In the genomic region with DNA sequence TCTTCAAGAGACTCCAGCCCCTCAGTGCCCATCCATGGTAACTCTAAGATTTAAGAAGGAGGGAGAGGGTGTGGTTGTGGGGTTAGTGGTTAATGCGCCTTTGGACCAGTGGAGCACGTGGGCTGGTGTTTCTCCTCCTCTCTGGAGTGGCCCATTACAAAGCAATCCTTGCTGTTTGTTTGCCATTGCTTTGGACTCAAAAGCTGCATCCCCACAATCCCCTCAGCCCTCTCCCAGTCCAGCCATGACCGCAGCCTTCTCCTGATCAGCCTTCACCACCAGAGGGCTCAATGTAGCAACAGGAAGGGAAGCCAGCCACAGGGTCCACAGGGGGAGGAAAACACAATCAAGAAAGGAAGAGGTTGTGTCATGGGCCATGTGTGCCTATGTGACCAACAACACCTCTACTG, we compare ENCODE assay signal across 8 cellular contexts. TPM values are rescaled to one million over a fixed set of nuclear protein-coding genes. Genes with fewer than 3 reads are reported as not detected.
DNase-seq lines count a peak whose midpoint lies in the region; TF ChIP-seq lines count a peak whose summit lies in the region.

No MANE protein-coding gene starts in this region.

- H3K27ac ChIP-seq in A673 (ENCODE audit: low read depth, low read length, poor library complexity, severe bottlenecking) (no peak overlapping the region), OCI-LY7 (ENCODE audit: low read depth, low read length, poor library complexity, severe bottlenecking) (no peak overlapping the region)

- no peak overlapping the region for H2AFZ ChIP-seq in OCI-LY7 (ENCODE audit: low read length)

- DNase-seq in A673 (ENCODE audit: low spot score) (peak; percentile 57), GM12864 (ENCODE audit: low read depth) (no peak), OCI-LY7 (ENCODE audit: low spot score) (peak; percentile 21), foreskin fibroblast (no peak), NCI-H187 treated with DMSO at 0.1 percent for 48 hours (lab: John Stamatoyannopoulos, UW) (no peak), cerebellar nuclear complex (lab: John Stamatoyannopoulos, UW) (no peak)
- no peak for DNase-seq in activated CD4-positive, alpha-beta T cell treated with anti-CD3 and anti-CD28 coated beads for 1 hour
- DNase-seq in stimulated activated naive CD4-positive, alpha-beta T cell treated with Interleukin-2 at 50 U/mL for 16 hours (lab: John Stamatoyannopoulos, UW): no peak

- H3K9me3 ChIP-seq in A673 (ENCODE audit: low read depth, low read length, poor library complexity, severe bottlenecking): no peaks in the 10 kb centered on the region
- no peaks in the 10 kb centered on the region for H3K9me3 ChIP-seq in OCI-LY7 (ENCODE audit: low read length)

- POLR2A ChIA-PET in A673 (lab: Charles Lee; ENCODE audit: low non-redundant PET): no interaction called here
- POLR2A ChIA-PET in OCI-LY7 (lab: Charles Lee): no interaction called here

- no peaks in the 10 kb centered on the region for H3K9me2 ChIP-seq in OCI-LY7 (ENCODE audit: insufficient read depth, low read length)

- CTCF ChIA-PET in A673 (lab: Charles Lee) (interaction anchor here (1.2 kb wide), 1 partner anchor 21 kb away, joined by 3 read pairs; no protein-coding TSS in a partner anchor), OCI-LY7 (lab: Charles Lee; ENCODE audit: unreplicated experiment) (no interaction called here)

- no peak overlapping the region for H3K4me2 ChIP-seq in OCI-LY7 (ENCODE audit: low read length)

- H3K4me1 ChIP-seq in A673 (ENCODE audit: insufficient read depth, low read length, poor library complexity, severe bottlenecking) (no peaks in the 10 kb centered on the region), OCI-LY7 (ENCODE audit: insufficient read depth, low read length, poor library complexity, severe bottlenecking) (no peaks in the 10 kb centered on the region)

- H4K20me1 ChIP-seq in OCI-LY7 (ENCODE audit: insufficient read depth, low read length): no peaks in the 10 kb centered on the region

- H3K27me3 ChIP-seq in A673 (replicated peaks; ENCODE audit: insufficient read depth, low read depth, low read length, poor library complexity): no peaks in the 10 kb centered on the region

- no peak overlapping the region for H3K4me3 ChIP-seq in A673 (ENCODE audit: low read depth, low read length, poor library complexity, severe bottlenecking)
- H3K4me3 ChIP-seq in GM12864 (ENCODE audit: low read depth, low read length): no peak overlapping the region
- H3K4me3 ChIP-seq in OCI-LY7 (ENCODE audit: low read depth, low read length, poor library complexity, severe bottlenecking): no peak overlapping the region
- H3K4me3 ChIP-seq in foreskin fibroblast (ENCODE audit: low read depth in 1 of 2, low read length in 2 of 2): no peak overlapping the region

- H3K79me2 ChIP-seq in OCI-LY7 (ENCODE audit: insufficient read depth, low read depth, low read length): no peaks in the 10 kb centered on the region

- TF ChIP-seq CTCF in A673 (conservative IDR thresholded peaks at IDR 0.05; ENCODE audit: low read depth, low read length): peak; percentile 62
- peak; percentile 21 for TF ChIP-seq CTCF in GM12864 (IDR thresholded peaks at IDR 0.05; ENCODE audit: low read depth, low read length, missing control alignments)
- TF ChIP-seq CTCF in OCI-LY7 (conservative IDR thresholded peaks at IDR 0.05; ENCODE audit: low read length): peak; percentile 59
- peak; percentile 29 for TF ChIP-seq CTCF in foreskin fibroblast (IDR thresholded peaks at IDR 0.05; ENCODE audit: low read depth, low read length)

- H3K36me3 ChIP-seq in A673 (ENCODE audit: insufficient read depth, low read length, poor library complexity, severe bottlenecking) (no peaks in the 10 kb centered on the region), OCI-LY7 (ENCODE audit: insufficient read depth, low read length) (no peaks in the 10 kb centered on the region)

- BruUV-seq in A673 (replicated peaks; lab: Mats Ljungman, UMichigan) (no TSS peak), OCI-LY7 (replicated peaks; lab: Mats Ljungman, UMichigan) (no TSS peak)

- intact Hi-C loops in A673 (cut with micrococcal nuclease; ENCODE audit: unreplicated experiment) (no loop called here), OCI-LY7 (cut with micrococcal nuclease; ENCODE audit: unreplicated experiment) (no loop called here)

RNA-seq across cellular contexts. Expression of a gene that starts 38.4 kb away (rescaled TPM):
- total RNA-seq in A673 (2021): 2.7 and 3.7 TPM in 2 replicates
- 1.3 and 2.5 TPM in 2 replicates for total RNA-seq in OCI-LY7 (2014; rRNA removed; shearing (Covaris generic))
- 18.3 and 24.4 TPM in 2 replicates for total RNA-seq in OCI-LY7 (2022)

Comparison
In these comparisons a context has a peak if more than half of its experiments do, and no peak if none do; other contexts are left out.
1. DNase-seq: peak in A673 (single experiment) and OCI-LY7 (single experiment); none in GM12864 (single experiment), foreskin fibroblast (0 of 2), activated CD4-positive, alpha-beta T cell treated with anti-CD3 and anti-CD28 coated beads for 1 hour (single experiment), stimulated activated naive CD4-positive, alpha-beta T cell treated with Interleukin-2 at 50 U/mL for 16 hours (single experiment), NCI-H187 treated with DMSO at 0.1 percent for 48 hours (single experiment) and cerebellar nuclear complex (0 of 2).
2. Peak in every context shown above with its lines, with median percentiles within 50 percentile points of each other: CTCF ChIP-seq.